1 cellular context compared by ENCODE assay signal in the genomic region with DNA sequence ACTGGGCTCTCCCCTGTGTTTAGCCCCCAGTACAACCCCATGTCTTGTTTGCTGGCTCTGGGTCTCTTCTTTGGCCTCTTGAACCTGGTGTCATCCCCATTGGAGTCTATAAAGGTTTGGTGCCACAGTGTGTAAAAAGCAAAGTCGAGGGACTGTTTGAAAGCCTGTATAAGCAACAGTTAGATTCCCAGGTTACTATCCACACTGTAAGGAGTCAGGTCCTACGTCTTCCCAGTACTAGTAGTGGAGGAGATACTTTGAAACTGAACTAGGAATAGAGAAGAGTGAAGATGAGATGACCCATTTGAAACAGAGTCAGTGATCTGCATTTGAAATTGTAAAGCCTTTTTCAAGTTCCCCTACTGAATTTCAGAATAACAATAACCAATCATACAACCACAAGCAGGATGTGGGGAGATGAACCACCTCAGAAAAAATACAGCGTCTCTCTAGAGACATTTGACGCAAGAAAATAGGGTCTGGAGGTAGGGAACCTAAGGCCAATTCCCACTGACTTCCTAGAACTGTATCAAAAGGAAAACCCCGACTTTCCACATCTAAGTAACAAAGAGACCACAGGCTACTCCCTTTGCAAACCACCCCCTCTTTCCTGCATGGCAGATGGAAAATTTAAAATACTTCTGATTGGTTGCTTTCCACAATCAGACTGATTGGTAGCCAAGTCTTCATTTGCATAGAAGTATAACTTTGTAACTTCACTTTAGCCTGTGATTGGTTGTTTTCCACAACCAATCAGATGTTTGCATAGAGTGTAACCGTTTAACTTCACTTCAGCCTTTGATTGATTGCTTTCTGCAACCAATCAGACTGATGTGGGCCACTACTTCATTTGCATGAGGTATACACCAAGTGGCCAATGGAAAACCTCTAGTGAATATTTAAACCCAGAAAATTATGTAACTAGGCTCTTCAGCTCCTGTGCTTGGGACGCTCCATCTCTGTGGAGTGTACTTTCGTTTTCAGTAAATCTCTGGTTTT.
TF ChIP-seq lines count a peak whose summit lies in the region.

No MANE protein-coding gene starts in this region.

TF ChIP-seq in GM12878, 131 proteins besides CTCF, POLR2A, EP300 and RAD21 (continued from another document):
- TF ChIP-seq, protein P1, sequence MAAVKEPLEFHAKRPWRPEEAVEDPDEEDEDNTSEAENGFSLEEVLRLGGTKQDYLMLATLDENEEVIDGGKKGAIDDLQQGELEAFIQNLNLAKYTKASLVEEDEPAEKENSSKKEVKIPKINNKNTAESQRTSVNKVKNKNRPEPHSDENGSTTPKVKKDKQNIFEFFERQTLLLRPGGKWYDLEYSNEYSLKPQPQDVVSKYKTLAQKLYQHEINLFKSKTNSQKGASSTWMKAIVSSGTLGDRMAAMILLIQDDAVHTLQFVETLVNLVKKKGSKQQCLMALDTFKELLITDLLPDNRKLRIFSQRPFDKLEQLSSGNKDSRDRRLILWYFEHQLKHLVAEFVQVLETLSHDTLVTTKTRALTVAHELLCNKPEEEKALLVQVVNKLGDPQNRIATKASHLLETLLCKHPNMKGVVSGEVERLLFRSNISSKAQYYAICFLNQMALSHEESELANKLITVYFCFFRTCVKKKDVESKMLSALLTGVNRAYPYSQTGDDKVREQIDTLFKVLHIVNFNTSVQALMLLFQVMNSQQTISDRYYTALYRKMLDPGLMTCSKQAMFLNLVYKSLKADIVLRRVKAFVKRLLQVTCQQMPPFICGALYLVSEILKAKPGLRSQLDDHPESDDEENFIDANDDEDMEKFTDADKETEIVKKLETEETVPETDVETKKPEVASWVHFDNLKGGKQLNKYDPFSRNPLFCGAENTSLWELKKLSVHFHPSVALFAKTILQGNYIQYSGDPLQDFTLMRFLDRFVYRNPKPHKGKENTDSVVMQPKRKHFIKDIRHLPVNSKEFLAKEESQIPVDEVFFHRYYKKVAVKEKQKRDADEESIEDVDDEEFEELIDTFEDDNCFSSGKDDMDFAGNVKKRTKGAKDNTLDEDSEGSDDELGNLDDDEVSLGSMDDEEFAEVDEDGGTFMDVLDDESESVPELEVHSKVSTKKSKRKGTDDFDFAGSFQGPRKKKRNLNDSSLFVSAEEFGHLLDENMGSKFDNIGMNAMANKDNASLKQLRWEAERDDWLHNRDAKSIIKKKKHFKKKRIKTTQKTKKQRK (IDR thresholded peaks at IDR 0.05; ENCODE audit: low read depth, low read length): no peak
- TF ChIP-seq RUNX3 (IDR thresholded peaks at IDR 0.05; ENCODE audit: low read length) (peak; percentile 69), HDGF (IDR thresholded peaks at IDR 0.05) (no peak), IKZF2 (IDR thresholded peaks at IDR 0.05) (peak in 1 of 2 experiments; percentile 25; a peak in 1 of 4 replicates), RAD51 (IDR thresholded peaks at IDR 0.05) (no peak), TCF3 (IDR thresholded peaks at IDR 0.05; ENCODE audit: borderline replicate concordance, insufficient read depth, low read depth, low read length) (no peak)
- TF ChIP-seq, protein P2, sequence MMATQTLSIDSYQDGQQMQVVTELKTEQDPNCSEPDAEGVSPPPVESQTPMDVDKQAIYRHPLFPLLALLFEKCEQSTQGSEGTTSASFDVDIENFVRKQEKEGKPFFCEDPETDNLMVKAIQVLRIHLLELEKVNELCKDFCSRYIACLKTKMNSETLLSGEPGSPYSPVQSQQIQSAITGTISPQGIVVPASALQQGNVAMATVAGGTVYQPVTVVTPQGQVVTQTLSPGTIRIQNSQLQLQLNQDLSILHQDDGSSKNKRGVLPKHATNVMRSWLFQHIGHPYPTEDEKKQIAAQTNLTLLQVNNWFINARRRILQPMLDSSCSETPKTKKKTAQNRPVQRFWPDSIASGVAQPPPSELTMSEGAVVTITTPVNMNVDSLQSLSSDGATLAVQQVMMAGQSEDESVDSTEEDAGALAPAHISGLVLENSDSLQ (IDR thresholded peaks at IDR 0.05): peak; percentile 85
- TF ChIP-seq, protein P3, sequence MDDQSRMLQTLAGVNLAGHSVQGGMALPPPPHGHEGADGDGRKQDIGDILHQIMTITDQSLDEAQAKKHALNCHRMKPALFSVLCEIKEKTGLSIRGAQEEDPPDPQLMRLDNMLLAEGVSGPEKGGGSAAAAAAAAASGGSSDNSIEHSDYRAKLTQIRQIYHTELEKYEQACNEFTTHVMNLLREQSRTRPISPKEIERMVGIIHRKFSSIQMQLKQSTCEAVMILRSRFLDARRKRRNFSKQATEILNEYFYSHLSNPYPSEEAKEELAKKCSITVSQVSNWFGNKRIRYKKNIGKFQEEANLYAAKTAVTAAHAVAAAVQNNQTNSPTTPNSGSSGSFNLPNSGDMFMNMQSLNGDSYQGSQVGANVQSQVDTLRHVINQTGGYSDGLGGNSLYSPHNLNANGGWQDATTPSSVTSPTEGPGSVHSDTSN (IDR thresholded peaks at IDR 0.05; ENCODE audit: insufficient replicate concordance, low read depth, low read length): peak; percentile 73
- TF ChIP-seq, protein P4, sequence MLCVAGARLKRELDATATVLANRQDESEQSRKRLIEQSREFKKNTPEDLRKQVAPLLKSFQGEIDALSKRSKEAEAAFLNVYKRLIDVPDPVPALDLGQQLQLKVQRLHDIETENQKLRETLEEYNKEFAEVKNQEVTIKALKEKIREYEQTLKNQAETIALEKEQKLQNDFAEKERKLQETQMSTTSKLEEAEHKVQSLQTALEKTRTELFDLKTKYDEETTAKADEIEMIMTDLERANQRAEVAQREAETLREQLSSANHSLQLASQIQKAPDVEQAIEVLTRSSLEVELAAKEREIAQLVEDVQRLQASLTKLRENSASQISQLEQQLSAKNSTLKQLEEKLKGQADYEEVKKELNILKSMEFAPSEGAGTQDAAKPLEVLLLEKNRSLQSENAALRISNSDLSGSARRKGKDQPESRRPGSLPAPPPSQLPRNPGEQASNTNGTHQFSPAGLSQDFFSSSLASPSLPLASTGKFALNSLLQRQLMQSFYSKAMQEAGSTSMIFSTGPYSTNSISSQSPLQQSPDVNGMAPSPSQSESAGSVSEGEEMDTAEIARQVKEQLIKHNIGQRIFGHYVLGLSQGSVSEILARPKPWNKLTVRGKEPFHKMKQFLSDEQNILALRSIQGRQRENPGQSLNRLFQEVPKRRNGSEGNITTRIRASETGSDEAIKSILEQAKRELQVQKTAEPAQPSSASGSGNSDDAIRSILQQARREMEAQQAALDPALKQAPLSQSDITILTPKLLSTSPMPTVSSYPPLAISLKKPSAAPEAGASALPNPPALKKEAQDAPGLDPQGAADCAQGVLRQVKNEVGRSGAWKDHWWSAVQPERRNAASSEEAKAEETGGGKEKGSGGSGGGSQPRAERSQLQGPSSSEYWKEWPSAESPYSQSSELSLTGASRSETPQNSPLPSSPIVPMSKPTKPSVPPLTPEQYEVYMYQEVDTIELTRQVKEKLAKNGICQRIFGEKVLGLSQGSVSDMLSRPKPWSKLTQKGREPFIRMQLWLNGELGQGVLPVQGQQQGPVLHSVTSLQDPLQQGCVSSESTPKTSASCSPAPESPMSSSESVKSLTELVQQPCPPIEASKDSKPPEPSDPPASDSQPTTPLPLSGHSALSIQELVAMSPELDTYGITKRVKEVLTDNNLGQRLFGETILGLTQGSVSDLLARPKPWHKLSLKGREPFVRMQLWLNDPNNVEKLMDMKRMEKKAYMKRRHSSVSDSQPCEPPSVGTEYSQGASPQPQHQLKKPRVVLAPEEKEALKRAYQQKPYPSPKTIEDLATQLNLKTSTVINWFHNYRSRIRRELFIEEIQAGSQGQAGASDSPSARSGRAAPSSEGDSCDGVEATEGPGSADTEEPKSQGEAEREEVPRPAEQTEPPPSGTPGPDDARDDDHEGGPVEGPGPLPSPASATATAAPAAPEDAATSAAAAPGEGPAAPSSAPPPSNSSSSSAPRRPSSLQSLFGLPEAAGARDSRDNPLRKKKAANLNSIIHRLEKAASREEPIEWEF (IDR thresholded peaks at IDR 0.05; ENCODE audit: insufficient replicate concordance, low read depth, low read length): no peak
